ENCODE assay signal across 1 cellular context in genomic region chr13:41644742-41645141, GRCh38.
TF ChIP-seq lines count a peak whose summit lies in the region.

No MANE protein-coding gene starts in this region.

TF ChIP-seq in liver, 16 proteins besides CTCF, POLR2A, EP300 and RAD21 (continued from another document):
- TF ChIP-seq MAX (IDR thresholded peaks at IDR 0.05) = no peak
- TF ChIP-seq HNF4A (conservative IDR thresholded peaks at IDR 0.05) = no peak
- TF ChIP-seq SP1 (IDR thresholded peaks at IDR 0.05) = no peak
- TF ChIP-seq, protein P1, sequence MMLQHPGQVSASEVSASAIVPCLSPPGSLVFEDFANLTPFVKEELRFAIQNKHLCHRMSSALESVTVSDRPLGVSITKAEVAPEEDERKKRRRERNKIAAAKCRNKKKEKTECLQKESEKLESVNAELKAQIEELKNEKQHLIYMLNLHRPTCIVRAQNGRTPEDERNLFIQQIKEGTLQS (IDR thresholded peaks at IDR 0.05) = no peak
- no peak for TF ChIP-seq EGR1 (IDR thresholded peaks at IDR 0.05; ENCODE audit: low read depth in 2 of 2)
